16 cellular contexts compared by ENCODE assay signal in genomic region chr2:6343076-6343475, GRCh38.
A peak's percentile ranks its signal among the peaks of the same experiment; 100 is the strongest.
DNase-seq lines count a peak whose midpoint lies in the region; ATAC-seq, FAIRE-seq and TF ChIP-seq lines count a peak whose summit lies in the region.
"Had no signal": no experiment of that assay in that cellular context is flagged by ENCODE, and none has a peak within 500 bp of the region (broad histone marks: within the 10 kb centered on the region; RNA-seq: fewer than 3 reads in every experiment).

No MANE protein-coding gene starts in this region.

- peaks cover 80% of the 10 kb centered on the region for H3K4me1 ChIP-seq in Karpas-422 (ENCODE audit: low read length)
- peaks cover 63% of the 10 kb centered on the region for H3K4me1 ChIP-seq in OCI-LY3 (ENCODE audit: low read length)
- peaks cover 23% of the 10 kb centered on the region for H3K4me1 ChIP-seq in GM12878 (ENCODE audit: control insufficient read depth, insufficient read depth, low read length)
- H3K4me1 ChIP-seq: BE2C had no signal

- H3K4me3 ChIP-seq in Karpas-422 (ENCODE audit: low read length) (peak overlapping the region; percentile 51), OCI-LY3 (ENCODE audit: low read length) (no peak overlapping the region), GM12878 (no peak overlapping the region)

- H3K4me2 ChIP-seq in Karpas-422 (ENCODE audit: low read depth, low read length, poor library complexity, severe bottlenecking) (peak overlapping the region; percentile 79), OCI-LY3 (ENCODE audit: low read length) (peak overlapping the region; percentile 29; the same call in 1 of the 2 replicates), GM12878 (ENCODE audit: control insufficient read depth, insufficient read depth) (peak overlapping the region; percentile 2; the same call in 1 of the 2 replicates)

- no peak for TF ChIP-seq EP300 in GM12878 (IDR thresholded peaks at IDR 0.05; ENCODE audit: borderline replicate concordance in 1 of 2, control insufficient read depth in 1 of 2, low read depth in 2 of 2, low read length in 2 of 2)

- BruUV-seq in GM12878 (replicated peaks; lab: Mats Ljungman, UMichigan), result no TSS peak

- H3K27me3 ChIP-seq in Karpas-422 (ENCODE audit: low read length) (no peaks in the 10 kb centered on the region), OCI-LY3 (ENCODE audit: low read depth, low read length) (no peaks in the 10 kb centered on the region), GM12878 (replicated peaks in 1 of 2; ENCODE audit: control insufficient read depth in 2 of 2, insufficient read depth in 2 of 2, low read length in 1 of 2) (no peaks in the 10 kb centered on the region)
- H3K27me3 ChIP-seq: BE2C had no signal

- RAD21 ChIA-PET in GM12878 (lab: Charles Lee; ENCODE audit: unreplicated experiment), result interaction anchor here (1.7 to 4.9 kb wide), 4 partner anchors 10 to 33 kb away, joined by 4 to 45 read pairs (median 14); no protein-coding TSS in a partner anchor

- H4K20me1 ChIP-seq in Karpas-422 (ENCODE audit: insufficient read depth, low read depth, low read length), result no peaks in the 10 kb centered on the region
- no peaks in the 10 kb centered on the region for H4K20me1 ChIP-seq in OCI-LY3 (ENCODE audit: insufficient read depth, low read length)
- no peaks in the 10 kb centered on the region for H4K20me1 ChIP-seq in GM12878 (ENCODE audit: control insufficient read depth, insufficient read depth)

- no peak for TF ChIP-seq POLR2A in GM12878 (IDR thresholded peaks at IDR 0.05; ENCODE audit: low read depth, low read length)

- no peaks in the 10 kb centered on the region for H3K79me2 ChIP-seq in Karpas-422 (ENCODE audit: low read length)
- H3K79me2 ChIP-seq in OCI-LY3 (ENCODE audit: low read length), result no peaks in the 10 kb centered on the region
- H3K79me2 ChIP-seq in GM12878 (ENCODE audit: control insufficient read depth, insufficient read depth, low read length), result no peaks in the 10 kb centered on the region

- H3K9me3 ChIP-seq in Karpas-422 (ENCODE audit: low read length), result no peaks in the 10 kb centered on the region
- H3K9me3 ChIP-seq in OCI-LY3 (ENCODE audit: insufficient read depth, low read length), result peaks cover 16% of the 10 kb centered on the region; the same call in 1 of the 2 replicates
- peaks cover 13% of the 10 kb centered on the region; the same call in 2 of the 3 replicates for H3K9me3 ChIP-seq in GM12878 (replicated peaks; ENCODE audit: control insufficient read depth, insufficient read depth, low read length)
- H3K9me3 ChIP-seq: BE2C had no signal

- no peak for FAIRE-seq in GM12878 (lab: Jason Lieb, UNC)
- FAIRE-seq: HepG2 had no signal

- TF ChIP-seq RAD21 in GM12878 (IDR thresholded peaks at IDR 0.05; ENCODE audit: insufficient read depth, low read depth, low read length), result no peak

- H3K36me3 ChIP-seq in Karpas-422 (ENCODE audit: insufficient read depth, low read length) (no peaks in the 10 kb centered on the region; the same call in 1 of the 2 replicates), OCI-LY3 (replicated peaks; ENCODE audit: low read depth, low read length) (peaks cover 3% of the 10 kb centered on the region), GM12878 (ENCODE audit: control insufficient read depth in 2 of 2, insufficient read depth in 2 of 2, low read length in 1 of 2) (no peaks in the 10 kb centered on the region)
- H3K36me3 ChIP-seq: BE2C had no signal

- intact Hi-C loops in GM12878 (cut with micrococcal nuclease; ENCODE audit: unreplicated experiment), result no loop called here

- CTCF ChIA-PET in GM12878 (lab: Yijun Ruan, JAX), result interaction anchor here (1.3 to 1.8 kb wide), 3 partner anchors 10 to 21 kb away, joined by 5 to 6 read pairs (median 5); no protein-coding TSS in a partner anchor

- POLR2A ChIA-PET in GM12878 (lab: Charles Lee), result interaction anchor here (0.6 to 2.4 kb wide), 4 partner anchors 9 to 25 kb away, joined by 3 to 9 read pairs (median 4); no protein-coding TSS in a partner anchor

- H3K27ac ChIP-seq in Karpas-422 (ENCODE audit: low read length) (peak overlapping the region; percentile 100), OCI-LY3 (ENCODE audit: low read length) (peak overlapping the region; percentile 65), GM12878 (ENCODE audit: control insufficient read depth, insufficient read depth) (peak overlapping the region; percentile 29; the same call in 1 of the 2 replicates)

- WGBS in GM12878 (ENCODE audit: insufficient coverage, insufficient replicate concordance, low lambda C conversion rate, missing lambda C conversion rate), result 19% methylated on average over 5 of the region's 5 CpGs

- no peak for ATAC-seq in GM12878
- ATAC-seq: HepG2 had no signal

- H3K9me2 ChIP-seq in Karpas-422 (replicated peaks; ENCODE audit: insufficient read depth, low read length), result no peaks in the 10 kb centered on the region

- no peak overlapping the region for H2AFZ ChIP-seq in Karpas-422 (ENCODE audit: low read length)
- H2AFZ ChIP-seq in OCI-LY3 (ENCODE audit: low read depth, low read length), result no peak overlapping the region
- H2AFZ ChIP-seq in GM12878 (ENCODE audit: control insufficient read depth, low read depth, low read length), result peak overlapping the region; percentile 23; the same call in 1 of the 2 replicates

- H3K9ac ChIP-seq in Karpas-422 (ENCODE audit: low read length), result peak overlapping the region; percentile 69
- H3K9ac ChIP-seq in OCI-LY3 (ENCODE audit: low read length), result no peak overlapping the region
- no peak overlapping the region for H3K9ac ChIP-seq in GM12878 (ENCODE audit: control insufficient read depth, insufficient read depth, low read length)

- in situ Hi-C loops in GM12878 (cut with MboI), result no loop called here

- TF ChIP-seq CTCF in OCI-LY3 (IDR thresholded peaks at IDR 0.05; ENCODE audit: low read depth, low read length) (no peak), GM12878 (IDR thresholded peaks at IDR 0.05 in 2 of 3, conservative IDR thresholded peaks at IDR 0.05 in 1 of 3; ENCODE audit: control insufficient read depth in 2 of 3, extremely low read depth in 1 of 3, insufficient read depth in 1 of 3, low read depth in 3 of 3, low read length in 3 of 3) (0 out of 6 replicates have a peak, but pooled peaks of 1 of the 3 experiments have one; percentile 3)

- DNase-seq in Karpas-422 (peak; percentile 91), GM12878 (ENCODE audit: low read depth, low spot score) (no peak), NCI-H1092 treated with DMSO at 0.1 percent for 48 hours (lab: John Stamatoyannopoulos, UW) (no peak), DMS53 (lab: John Stamatoyannopoulos, UW) (no peak)
- DNase-seq in activated T-cell treated with anti-CD3 and anti-CD28 coated beads, Interleukin-2, amount 50 U/mL, for 48 hours, result no peak
- DNase-seq: BE2C; C1 segment of cervical spinal cord; CD4-positive, CD25-positive, alpha-beta regulatory T cell; CD8-positive, alpha-beta memory T cell; COR-L47; DMS 273 treated with DMSO at 0.1 percent for 48 hours; GDM1; GOT3; H7 had no signal

- SMC1A ChIA-PET in GM12878 (lab: Charles Lee; ENCODE audit: uncharacterized antibody, unreplicated experiment), result interaction anchor here (1.0 to 11.0 kb wide), 7 partner anchors 10 to 208 kb away, joined by 3 to 105 read pairs (median 5); no protein-coding TSS in a partner anchor

TF ChIP-seq in GM12878, 131 proteins besides CTCF, POLR2A, EP300 and RAD21 (continues in another document):
- no peak for TF ChIP-seq BMI1 (IDR thresholded peaks at IDR 0.05; ENCODE audit: borderline replicate concordance)
- TF ChIP-seq SUPT20H (IDR thresholded peaks at IDR 0.05; ENCODE audit: borderline replicate concordance, control insufficient read depth, low read depth, low read length), result no peak
- no peak for TF ChIP-seq PBX3 (IDR thresholded peaks at IDR 0.05; ENCODE audit: insufficient replicate concordance, low read depth, low read length)
- TF ChIP-seq E2F8 (IDR thresholded peaks at IDR 0.05; ENCODE audit: low read depth, partially characterized antibody), result no peak
- TF ChIP-seq DPF2 (IDR thresholded peaks at IDR 0.05), result no peak
- no peak for TF ChIP-seq USF2 (IDR thresholded peaks at IDR 0.05; ENCODE audit: borderline replicate concordance, low read depth, low read length)
- TF ChIP-seq CREM (IDR thresholded peaks at IDR 0.05; ENCODE audit: low read depth), result no peak

Comparison
In these comparisons a context has a peak if more than half of its experiments do, and no peak if none do; other contexts are left out.
1. H3K27ac ChIP-seq: peak in every context shown above with its lines; median percentile 100 in Karpas-422; 65 in OCI-LY3; 29 in GM12878.
2. H3K4me2 ChIP-seq: peak in every context shown above with its lines; median percentile 79 in Karpas-422; 29 in OCI-LY3; 2 in GM12878.